In the genomic region with DNA sequence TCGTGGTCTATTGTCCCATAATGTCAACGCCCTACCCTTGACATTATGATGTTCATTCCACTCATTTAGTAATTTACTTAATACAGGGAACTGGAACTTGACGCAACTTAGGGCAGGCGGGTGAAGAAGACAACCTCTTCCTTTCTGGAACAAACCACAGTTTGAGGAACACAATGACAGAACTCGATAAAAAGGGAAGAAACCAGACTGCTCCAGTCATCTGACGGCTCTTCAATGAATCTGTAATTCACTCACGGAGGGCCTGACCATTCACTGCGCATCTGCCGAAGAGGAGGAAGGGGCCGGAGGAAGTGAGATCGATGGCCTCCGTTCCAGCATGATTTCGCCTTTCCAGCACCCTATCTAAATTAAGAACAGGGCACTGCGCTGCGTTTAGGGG, we compare ENCODE assay signal across 9 cellular contexts.
A peak's percentile ranks its signal among the peaks of the same experiment; 100 is the strongest.
DNase-seq lines count a peak whose midpoint lies in the region; ATAC-seq lines count a peak whose summit lies in the region.
"Had no signal": no experiment of that assay in that cellular context is flagged by ENCODE, and none has a peak within 500 bp of the region (broad histone marks: within the 10 kb centered on the region; RNA-seq: fewer than 3 reads in every experiment).

No MANE protein-coding gene starts in this region.

- peaks cover 94% of the 10 kb centered on the region for H3K36me3 Mint-ChIP-seq in activated T-helper 17 cell treated with anti-CD3 and anti-CD28 coated beads, Interleukin-2, amount 50 U/mL, for 72 hours (ENCODE audit: low read depth)

- peak overlapping the region; percentile 86 for H3K27ac Mint-ChIP-seq in activated T-helper 17 cell treated with anti-CD3 and anti-CD28 coated beads, Interleukin-2, amount 50 U/mL, for 72 hours

- H3K9ac ChIP-seq in stomach smooth muscle (ENCODE audit: low read length in 2 of 2) = no peak overlapping the region

- no peaks in the 10 kb centered on the region for H3K27me3 Mint-ChIP-seq in activated T-helper 17 cell treated with anti-CD3 and anti-CD28 coated beads, Interleukin-2, amount 50 U/mL, for 72 hours

- no peaks in the 10 kb centered on the region for H3K27me3 ChIP-seq in stomach smooth muscle (ENCODE audit: control insufficient read depth in 1 of 2, insufficient read depth in 2 of 2, low read length in 2 of 2)

- peak overlapping the region; percentile 82 for H3K4me3 Mint-ChIP-seq in activated T-helper 17 cell treated with anti-CD3 and anti-CD28 coated beads, Interleukin-2, amount 50 U/mL, for 72 hours

- no peak overlapping the region for H3K4me3 ChIP-seq in stomach smooth muscle (ENCODE audit: low read length in 2 of 2)

- H3K9me3 Mint-ChIP-seq in activated T-helper 17 cell treated with anti-CD3 and anti-CD28 coated beads, Interleukin-2, amount 50 U/mL, for 72 hours = no peaks in the 10 kb centered on the region

- peak; percentile 98 for DNase-seq in MV-4-11 (lab: John Stamatoyannopoulos, UW)
- DNase-seq in left lobe of liver (ENCODE audit: low spot score) = no peak
- no peak for DNase-seq in NCI-H226
- DNase-seq in D341Med (ENCODE audit: low spot score) = no peak
- DNase-seq: foreskin fibroblast, NCI-H146 had no signal

- H3K36me3 ChIP-seq in stomach smooth muscle (ENCODE audit: control insufficient read depth in 2 of 2, insufficient read depth in 2 of 2, low read length in 2 of 2) = no peaks in the 10 kb centered on the region

- peaks cover 21% of the 10 kb centered on the region for H3K4me1 ChIP-seq in stomach smooth muscle (ENCODE audit: control insufficient read depth, insufficient read depth, low read length)

- H3K4me1 Mint-ChIP-seq in activated T-helper 17 cell treated with anti-CD3 and anti-CD28 coated beads, Interleukin-2, amount 50 U/mL, for 72 hours = peaks cover 57% of the 10 kb centered on the region

- peak overlapping the region; percentile 88 for H3K27ac ChIP-seq in stomach smooth muscle (ENCODE audit: low read length)

- ATAC-seq in activated T-helper 17 cell treated with anti-CD3 and anti-CD28 coated beads, Interleukin-2, amount 50 U/mL, for 72 hours (replicated peaks) = no peak
- ATAC-seq in left lobe of liver (peak; percentile 33), HG03442 (IDR thresholded peaks at IDR 0.05; ENCODE audit: unreplicated experiment) (no peak)

- H3K9me3 ChIP-seq in stomach smooth muscle (ENCODE audit: control insufficient read depth in 2 of 2, low read length in 2 of 2) = no peaks in the 10 kb centered on the region
